ENCODE assay signal across 8 cellular contexts in the genomic region with DNA sequence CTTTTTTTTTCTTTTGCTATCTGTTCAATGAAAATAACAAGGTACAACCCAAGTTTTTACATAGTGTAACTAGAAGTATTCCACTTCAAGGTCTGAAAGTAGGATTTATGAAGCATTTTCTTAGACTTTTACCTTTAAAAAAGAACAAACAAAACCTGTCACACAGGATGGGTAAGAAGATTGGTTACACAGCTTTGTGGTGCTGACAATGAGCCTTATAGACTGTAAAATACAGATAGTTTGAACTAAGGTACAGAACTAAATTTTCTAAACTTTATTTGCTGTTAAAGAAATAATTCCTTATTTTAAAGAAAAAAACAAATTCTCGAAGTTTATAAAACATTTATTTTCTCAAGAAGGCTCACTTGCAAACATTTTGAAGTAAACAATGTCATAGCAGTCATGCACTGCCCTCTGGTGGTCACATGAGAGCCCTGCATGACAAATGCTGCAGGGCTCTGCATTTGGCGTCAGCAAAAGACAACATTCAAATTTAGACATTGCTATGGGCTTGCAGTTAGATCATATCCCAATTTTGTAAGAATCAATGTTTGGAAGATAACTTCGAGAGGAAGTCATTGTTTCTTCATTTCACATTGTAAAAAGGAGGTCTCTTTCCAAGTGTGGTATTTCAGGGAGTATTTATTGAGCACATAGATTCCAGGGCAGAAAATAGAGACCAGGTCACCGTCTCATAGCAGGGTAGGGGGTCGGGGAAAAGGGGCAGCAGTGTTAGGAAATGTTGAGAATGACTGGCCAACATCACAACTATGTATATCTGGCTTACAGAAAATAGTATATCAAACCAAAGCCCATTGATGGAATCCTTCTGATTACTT.
A peak's percentile ranks its signal among the peaks of the same experiment; 100 is the strongest.
DNase-seq lines count a peak whose midpoint lies in the region; ATAC-seq and TF ChIP-seq lines count a peak whose summit lies in the region.

No MANE protein-coding gene starts in this region.

- no peak for TF ChIP-seq POLR2A in gastroesophageal sphincter (IDR thresholded peaks at IDR 0.05)

- 15 to 29% methylated on average over 5 of the region's 5 CpGs for WGBS in gastroesophageal sphincter (ENCODE audit: low coverage in 1 of 2), 2 donors

- no peaks in the 10 kb centered on the region for H3K4me1 ChIP-seq in gastroesophageal sphincter

- no peaks in the 10 kb centered on the region for H3K36me3 ChIP-seq in gastroesophageal sphincter

- no peak overlapping the region for H3K27ac ChIP-seq in gastroesophageal sphincter

- DNase-seq in COLO668 (lab: John Stamatoyannopoulos, UW; ENCODE audit: unreplicated experiment) (peak; percentile 47), NCI-H69 (lab: John Stamatoyannopoulos, UW) (peak; percentile 55), putamen (ENCODE audit: low spot score) (peak; percentile 39)
- DNase-seq in activated T-cell treated with anti-CD3 and anti-CD28 coated beads, Interleukin-2, amount 50 U/mL, for 48 hours = peak; percentile 55 to 58
- DNase-seq in activated CD4-positive, CD25-positive, alpha-beta regulatory T cell (lab: John Stamatoyannopoulos, UW) = no peak

- no peak for TF ChIP-seq EP300 in gastroesophageal sphincter (IDR thresholded peaks at IDR 0.05)

- peaks cover 0 to 27% (median 0%) of the 10 kb centered on the region in 3 donors for H3K9me3 ChIP-seq in gastroesophageal sphincter

- TF ChIP-seq CTCF in gastroesophageal sphincter (IDR thresholded peaks at IDR 0.05) = peak; percentile 75 to 94 (median 92)

- no peaks in the 10 kb centered on the region for H3K27me3 ChIP-seq in gastroesophageal sphincter

- no peak overlapping the region for H3K4me3 ChIP-seq in gastroesophageal sphincter

- ATAC-seq in GM18868 (IDR thresholded peaks at IDR 0.05; ENCODE audit: unreplicated experiment) = peak; percentile 95
- ATAC-seq in HG03045 (IDR thresholded peaks at IDR 0.05; ENCODE audit: unreplicated experiment) = peak; percentile 82
- no peak for ATAC-seq in gastroesophageal sphincter

Comparison
In these comparisons a context has a peak if more than half of its experiments do, and no peak if none do; other contexts are left out.
1. DNase-seq: peak in COLO668 (single experiment), NCI-H69 (single experiment), activated T-cell treated with anti-CD3 and anti-CD28 coated beads, Interleukin-2, amount 50 U/mL, for 48 hours (2 of 2) and putamen (single experiment); none in activated CD4-positive, CD25-positive, alpha-beta regulatory T cell (0 of 4).